ENCODE assay signal across 7 cellular contexts in genomic region chr14:74492413-74493342, GRCh38. TPM values are rescaled to one million over a fixed set of nuclear protein-coding genes. Genes with fewer than 3 reads are reported as not detected.
DNase-seq lines count a peak whose midpoint lies in the region; ATAC-seq and TF ChIP-seq lines count a peak whose summit lies in the region.

NPC2 (minus strand) TSS chr14:74493305; CDS start chr14:74493274, 31 bp downstream.

- DNase-seq in fibroblast of the aortic adventitia (ENCODE audit: low read depth), result peak; percentile 37
- no peak for DNase-seq in occipital lobe (lab: John Stamatoyannopoulos, UW)
- no peak for DNase-seq in amygdala (lab: John Stamatoyannopoulos, UW)
- DNase-seq in GM13977 (ENCODE audit: low spot score), result no peak

- in situ Hi-C loops in GM13977 (cut with MboI; ENCODE audit: low pct_unique_long_range_greater_than_20kb, low sequenced_read_pairs, unreplicated experiment), result no loop called here

- H3K4me3 ChIP-seq in fibroblast of the aortic adventitia (ENCODE audit: low read depth, low read length), result peak within 1 kb of the TSS; percentile 99

- ATAC-seq in GM18907 (IDR thresholded peaks at IDR 0.05; ENCODE audit: unreplicated experiment) (peak; percentile 16), HG02938 (IDR thresholded peaks at IDR 0.05; ENCODE audit: unreplicated experiment) (peak; percentile 6), SK-N-SH treated with all-trans-retinoic acid at 6 μM for 48 hours (peak; percentile 7)

- no peak for TF ChIP-seq CTCF in fibroblast of the aortic adventitia (IDR thresholded peaks at IDR 0.05; ENCODE audit: insufficient read depth, low read length)
- TF ChIP-seq CTCF in GM13977 (IDR thresholded peaks at IDR 0.05; ENCODE audit: extremely low read depth, insufficient read depth, missing control alignments), result no peak

TF ChIP-seq in SK-N-SH treated with all-trans-retinoic acid at 6 μM for 48 hours, 23 proteins besides CTCF, POLR2A, EP300 and RAD21:
- TF ChIP-seq CSRNP3 (CRISPR knock-in tag; IDR thresholded peaks at IDR 0.05) (no peak), BACH2 (CRISPR knock-in tag; IDR thresholded peaks at IDR 0.05; ENCODE audit: borderline replicate concordance) (no peak), RARB (CRISPR knock-in tag; IDR thresholded peaks at IDR 0.05) (no peak), ISL1 (CRISPR knock-in tag; IDR thresholded peaks at IDR 0.05) (no peak), ZFP30 (CRISPR knock-in tag; IDR thresholded peaks at IDR 0.05) (no peak), TCF4 (CRISPR knock-in tag; IDR thresholded peaks at IDR 0.05; ENCODE audit: borderline replicate concordance) (no peak), GLIS3 (CRISPR knock-in tag; IDR thresholded peaks at IDR 0.05) (no peak), ZNF565 (CRISPR knock-in tag; conservative IDR thresholded peaks at IDR 0.05; ENCODE audit: low read depth) (no peak), ZC3H10 (CRISPR knock-in tag; IDR thresholded peaks at IDR 0.05) (no peak), OSR1 (CRISPR knock-in tag; IDR thresholded peaks at IDR 0.05) (no peak), ARNTL (CRISPR knock-in tag; IDR thresholded peaks at IDR 0.05; ENCODE audit: borderline replicate concordance, low read depth) (no peak), CSDC2 (CRISPR knock-in tag; IDR thresholded peaks at IDR 0.05) (no peak), ZNF70 (CRISPR knock-in tag; IDR thresholded peaks at IDR 0.05) (no peak), ZNF8 (CRISPR knock-in tag; IDR thresholded peaks at IDR 0.05) (no peak)
TF ChIP-seq in SK-N-SH treated with all-trans-retinoic acid at 6 μM for 48 hours: peak in this region for 0.

RNA-seq across cellular contexts. Expression of gene NPC2, which starts in this region (rescaled TPM):
- total RNA-seq in fibroblast of the aortic adventitia (ENCODE audit: low replicate concordance) (189 and 291 TPM in 2 replicates), occipital lobe (28.1 TPM)
